12 cellular contexts compared by ENCODE assay signal in genomic region chr6:129889580-129889979, GRCh38. TPM values are rescaled to one million over a fixed set of nuclear protein-coding genes. Genes with fewer than 3 reads are reported as not detected.
DNase-seq lines count a peak whose midpoint lies in the region; ATAC-seq, FAIRE-seq and TF ChIP-seq lines count a peak whose summit lies in the region.
"Had no signal": no experiment of that assay in that cellular context is flagged by ENCODE, and none has a peak within 500 bp of the region (broad histone marks: within the 10 kb centered on the region; RNA-seq: fewer than 3 reads in every experiment).

No MANE protein-coding gene starts in this region.

- peak; percentile 76 for ATAC-seq in foreskin keratinocyte
- no peak for ATAC-seq in HG03457 (IDR thresholded peaks at IDR 0.05; ENCODE audit: unreplicated experiment)
- ATAC-seq: heart left ventricle; natural killer cell treated with Interleukin-12 subunit alpha and Interleukin-12 subunit beta and Interleukin-15 and Interleukin-18, amount 100 ng/mL, for 72 hours had no signal

- no peak overlapping the region for H3K4me3 Mint-ChIP-seq in glutamatergic neuron (ENCODE audit: unreplicated experiment)
- H3K4me3 Mint-ChIP-seq: natural killer cell treated with Interleukin-12 subunit alpha and Interleukin-12 subunit beta and Interleukin-15 and Interleukin-18, amount 100 ng/mL, for 72 hours had no signal

- H3K36me3 ChIP-seq in small intestine (ENCODE audit: control insufficient read depth in 2 of 2, insufficient read depth in 2 of 2, low read length in 2 of 2) = no peaks in the 10 kb centered on the region
- H3K36me3 ChIP-seq: heart left ventricle, upper lobe of left lung, WERI-Rb-1 had no signal

- H3K9me3 ChIP-seq in AG04450 (ENCODE audit: control insufficient read depth, insufficient read depth, low read length) (no peaks in the 10 kb centered on the region), small intestine (ENCODE audit: control insufficient read depth, low read depth) (no peaks in the 10 kb centered on the region)
- H3K9me3 ChIP-seq: heart left ventricle, upper lobe of left lung had no signal

- H3K27ac Mint-ChIP-seq in glutamatergic neuron (ENCODE audit: unreplicated experiment) = no peak overlapping the region
- H3K27ac Mint-ChIP-seq: natural killer cell treated with Interleukin-12 subunit alpha and Interleukin-12 subunit beta and Interleukin-15 and Interleukin-18, amount 100 ng/mL, for 72 hours had no signal

- 82 to 100% (median 86%) methylated on average over 1 of the region's 1 CpG for WGBS in small intestine, 3 donors

- POLR2A ChIA-PET in AG04450 (lab: Yijun Ruan, JAX) = no interaction called here

- TF ChIP-seq CTCF in AG04450 (IDR thresholded peaks at IDR 0.05; ENCODE audit: low read depth, low read length) (no peak), foreskin keratinocyte (conservative IDR thresholded peaks at IDR 0.05) (no peak), glutamatergic neuron (IDR thresholded peaks at IDR 0.05; ENCODE audit: partially characterized antibody, unreplicated experiment) (no peak)

- H3K9me3 Mint-ChIP-seq in glutamatergic neuron (ENCODE audit: unreplicated experiment) = no peaks in the 10 kb centered on the region
- H3K9me3 Mint-ChIP-seq: natural killer cell treated with Interleukin-12 subunit alpha and Interleukin-12 subunit beta and Interleukin-15 and Interleukin-18, amount 100 ng/mL, for 72 hours had no signal

- H3K36me3 Mint-ChIP-seq in glutamatergic neuron (ENCODE audit: unreplicated experiment) = no peaks in the 10 kb centered on the region
- H3K36me3 Mint-ChIP-seq: natural killer cell treated with Interleukin-12 subunit alpha and Interleukin-12 subunit beta and Interleukin-15 and Interleukin-18, amount 100 ng/mL, for 72 hours had no signal

- CTCF ChIA-PET in AG04450 (lab: Charles Lee) = interaction anchor here (0.6 to 0.9 kb wide), 3 partner anchors 93 to 292 kb away, joined by 3 read pairs; no protein-coding TSS in a partner anchor

- H3K27me3 ChIP-seq in AG04450 (ENCODE audit: control insufficient read depth, insufficient read depth, low read length) = no peaks in the 10 kb centered on the region
- no peaks in the 10 kb centered on the region for H3K27me3 ChIP-seq in foreskin keratinocyte
- no peaks in the 10 kb centered on the region for H3K27me3 ChIP-seq in small intestine (ENCODE audit: control insufficient read depth in 2 of 2, insufficient read depth in 2 of 2, low read length in 2 of 2)
- H3K27me3 ChIP-seq: heart left ventricle, upper lobe of left lung had no signal

- FAIRE-seq in small intestine (lab: Jason Lieb, UNC) = no peak

- H3K4me3 ChIP-seq in AG04450 (ENCODE audit: low read depth, low read length) (no peak overlapping the region), small intestine (ENCODE audit: low read depth in 1 of 2, low read length in 2 of 2) (no peak overlapping the region)
- H3K4me3 ChIP-seq: heart left ventricle, upper lobe of left lung had no signal

- DNase-seq in AG04450 (ENCODE audit: low read depth, low spot score) = peak; percentile 42
- DNase-seq in GM04504 (ENCODE audit: low read depth) = peak; percentile 57
- peak; percentile 68 for DNase-seq in SW480 (ENCODE audit: low spot score)
- peak; percentile 80 to 89 for DNase-seq in foreskin keratinocyte
- DNase-seq in NCI-H1417 (lab: John Stamatoyannopoulos, UW) = no peak
- DNase-seq in glutamatergic neuron = no peak
- DNase-seq in small intestine = no peak
- DNase-seq: heart left ventricle, upper lobe of left lung, WERI-Rb-1 had no signal

- H3K27me3 Mint-ChIP-seq in glutamatergic neuron (ENCODE audit: unreplicated experiment) = no peaks in the 10 kb centered on the region

- no peak overlapping the region for H3K27ac ChIP-seq in AG04450 (ENCODE audit: low read depth, low read length)
- H3K27ac ChIP-seq in foreskin keratinocyte = peak overlapping the region; percentile 28
- H3K27ac ChIP-seq in small intestine (ENCODE audit: low read depth in 1 of 2, low read length in 1 of 2) = no peak overlapping the region
- H3K27ac ChIP-seq: heart left ventricle, upper lobe of left lung, WERI-Rb-1 had no signal

- H3K4me1 Mint-ChIP-seq in glutamatergic neuron (ENCODE audit: low read depth, unreplicated experiment) = no peaks in the 10 kb centered on the region

- H3K4me1 ChIP-seq in foreskin keratinocyte = peaks cover 26% of the 10 kb centered on the region
- H3K4me1 ChIP-seq in small intestine (ENCODE audit: control insufficient read depth in 2 of 2, insufficient read depth in 1 of 2, low read depth in 1 of 2, low read length in 1 of 2) = no peaks in the 10 kb centered on the region
- H3K4me1 ChIP-seq: upper lobe of left lung had no signal

RNA-seq across cellular contexts. Expression of gene TMEM244, which starts 28.5 kb away (rescaled TPM):
- polyA plus RNA-seq in AG04450 (2011; rRNA removed) (not detected in 2 replicates), foreskin keratinocyte (0.17 TPM in 1 of 2 replicates, not detected in the other), small intestine (not detected)
- not detected in 2 replicates for polyA minus RNA-seq in AG04450 (2011; rRNA and poly(A)+ RNA removed)
- total RNA-seq in foreskin keratinocyte (not detected in 2 replicates), glutamatergic neuron (ENCODE audit: unreplicated experiment) (not detected)
- total RNA-seq: heart left ventricle; natural killer cell treated with Interleukin-12 subunit alpha and Interleukin-12 subunit beta and Interleukin-15 and Interleukin-18, amount 100 ng/mL, for 72 hours; upper lobe of left lung had no signal
- polyA plus RNA-seq: heart left ventricle had no signal

Comparison
In these comparisons a context has a peak if more than half of its experiments do, and no peak if none do; other contexts are left out.
1. DNase-seq: peak in AG04450 (single experiment), GM04504 (single experiment), SW480 (single experiment) and foreskin keratinocyte (2 of 2); none in NCI-H1417 (0 of 3), glutamatergic neuron (single experiment) and small intestine (single experiment).